Comparison of ENCODE assay signal across 8 cellular contexts in genomic region chr3:150546226-150547044, GRCh38. TPM values are rescaled to one million over a fixed set of nuclear protein-coding genes. Genes with fewer than 3 reads are reported as not detected.
DNase-seq lines count a peak whose midpoint lies in the region; ATAC-seq and TF ChIP-seq lines count a peak whose summit lies in the region.

TSS of gene EIF2A (plus strand) at chr3:150546787. CDS start at chr3:150546803, 16 bp downstream.
TSS of gene SERP1 (minus strand) at chr3:150546496. CDS start at chr3:150546135, 361 bp downstream.

- H3K4me1 ChIP-seq in prostate gland (replicated peaks) (peaks cover 4% of the 10 kb centered on the region), urinary bladder (ENCODE audit: insufficient read depth) (no peaks in the 10 kb centered on the region)

- peak; percentile 90 for DNase-seq in NCI-H187 treated with DMSO at 0.1 percent for 48 hours (lab: John Stamatoyannopoulos, UW)
- peak; percentile 93 to 100 (median 99) for DNase-seq in anterior cingulate cortex (lab: John Stamatoyannopoulos, UW)
- peak; percentile 99 for DNase-seq in left ventricle myocardium superior
- DNase-seq in prostate gland (ENCODE audit: low spot score) = peak; percentile 98

- no peaks in the 10 kb centered on the region for H3K27me3 ChIP-seq in prostate gland (replicated peaks; ENCODE audit: insufficient read depth)

- WGBS in prostate gland = under 1% methylated on average over 49 of the region's 86 CpGs
- WGBS in urinary bladder = under 1% methylated on average over 86 of the region's 86 CpGs

- H3K9me3 ChIP-seq in prostate gland = no peaks in the 10 kb centered on the region

- H3K4me3 ChIP-seq in prostate gland (peak within 1 kb of the TSS; percentile 84 to 91), urinary bladder (ENCODE audit: low read depth, low read length) (peak within 1 kb of the TSS; percentile 71)

- peak; percentile 99 for TF ChIP-seq POLR2A in prostate gland (IDR thresholded peaks at IDR 0.05)

- intact Hi-C loops in T-helper 2 cell treated with Interferon-gamma antibody and Interleukin-4, amounts not matched to agents 100 ng/mL and 5 ng/mL, for 36 hours (cut with micrococcal nuclease) = loop anchor here (1.0 to 5.0 kb wide), 11 partner anchors 36 to 734 kb away; partner anchors contain the start of genes ERICH6, GPR171, MED12L and SELENOT
- intact Hi-C loops in left ventricle myocardium superior (cut with micrococcal nuclease) (no loop called here), prostate gland (cut with DNase I) (loop anchor here (5.0 kb wide), 3 partner anchors 56 to 216 kb away; partner anchors contain the start of genes ERICH6, SELENOT and SIAH2)

- no peaks in the 10 kb centered on the region for H3K36me3 ChIP-seq in prostate gland
- H3K36me3 ChIP-seq in urinary bladder (ENCODE audit: insufficient read depth) = peaks cover 4% of the 10 kb centered on the region

- peak; percentile 74 for ATAC-seq in GM18499 (IDR thresholded peaks at IDR 0.05; ENCODE audit: insufficient read depth, unreplicated experiment)
- peak; percentile 93 for ATAC-seq in HG02943 (IDR thresholded peaks at IDR 0.05; ENCODE audit: low read depth, unreplicated experiment)
- peak; percentile 97 for ATAC-seq in left ventricle myocardium superior

- peak in 2 of 4 experiments; percentile 17 to 25 for TF ChIP-seq CTCF in prostate gland (IDR thresholded peaks at IDR 0.05)

- H3K27ac ChIP-seq in prostate gland (peak within 1 kb of the TSS; percentile 95 to 98), urinary bladder (ENCODE audit: low read depth) (peak within 1 kb of the TSS; percentile 98)

RNA-seq across cellular contexts. Expression of gene EIF2A, which starts in this region (rescaled TPM):
- total RNA-seq in T-helper 2 cell treated with Interferon-gamma antibody and Interleukin-4, amounts not matched to agents 100 ng/mL and 5 ng/mL, for 36 hours = 95.3 and 102 TPM in 2 replicates
- 80.2 TPM for total RNA-seq in left ventricle myocardium superior
- 100 to 1,000 TPM in 1 of 2 donors, 10 to 100 TPM in 1; 71.9 to 141 TPM for total RNA-seq in prostate gland
- total RNA-seq in urinary bladder = 194 TPM
- 63.3 TPM for polyA plus RNA-seq in urinary bladder

RNA-seq across cellular contexts. Expression of gene SERP1, which starts in this region (rescaled TPM):
- total RNA-seq in T-helper 2 cell treated with Interferon-gamma antibody and Interleukin-4, amounts not matched to agents 100 ng/mL and 5 ng/mL, for 36 hours = 88.3 and 90.3 TPM in 2 replicates
- total RNA-seq in left ventricle myocardium superior = 23.0 TPM
- 100 to 1,000 TPM; 304 to 473 TPM for total RNA-seq in prostate gland
- total RNA-seq in urinary bladder = 144 TPM
- 115 TPM for polyA plus RNA-seq in urinary bladder

Comparison
In these comparisons a context has a peak if more than half of its experiments do, and no peak if none do; other contexts are left out.
1. Peak in every context shown above with its lines: DNase-seq, ATAC-seq, H3K4me3 ChIP-seq and H3K27ac ChIP-seq.